Comparison of ENCODE assay signal across 14 cellular contexts in genomic region chr2:150466770-150467640, GRCh38. TPM values are rescaled to one million over a fixed set of nuclear protein-coding genes. Genes with fewer than 3 reads are reported as not detected.
A peak's percentile ranks its signal among the peaks of the same experiment; 100 is the strongest.
DNase-seq lines count a peak whose midpoint lies in the region; ATAC-seq and TF ChIP-seq lines count a peak whose summit lies in the region.
"Had no signal": no experiment of that assay in that cellular context is flagged by ENCODE, and none has a peak within 500 bp of the region (broad histone marks: within the 10 kb centered on the region; RNA-seq: fewer than 3 reads in every experiment).

No MANE protein-coding gene starts in this region.

- no peak overlapping the region for H3K4me3 ChIP-seq in choroid plexus epithelial cell (ENCODE audit: low read depth, low read length)
- no peak overlapping the region for H3K4me3 ChIP-seq in left lung
- peak overlapping the region; percentile 41 for H3K4me3 ChIP-seq in thoracic aorta
- H3K4me3 ChIP-seq: body of pancreas, upper lobe of left lung had no signal

- peak overlapping the region; percentile 0 to 20 for H3K27ac ChIP-seq in left lung
- peak overlapping the region; percentile 69 for H3K27ac ChIP-seq in thoracic aorta
- H3K27ac ChIP-seq: body of pancreas had no signal

- intact Hi-C loops in left lung (cut with DNase I) = no loop called here

- H3K27me3 ChIP-seq in left lung (no peaks in the 10 kb centered on the region), thoracic aorta (replicated peaks; ENCODE audit: insufficient read depth) (no peaks in the 10 kb centered on the region)
- H3K27me3 ChIP-seq: body of pancreas, upper lobe of left lung had no signal

- H3K4me1 ChIP-seq in left lung = no peaks in the 10 kb centered on the region
- peaks cover 12 to 25% of the 10 kb centered on the region in 2 donors for H3K4me1 ChIP-seq in thoracic aorta (ENCODE audit: control insufficient read depth in 1 of 2, low read depth in 2 of 2)

- peak; percentile 43 for DNase-seq in LHCN-M2 (ENCODE audit: low read depth)
- DNase-seq in choroid plexus epithelial cell (ENCODE audit: low read depth) = peak; percentile 82
- no peak for DNase-seq in left lung
- no peak for DNase-seq in thoracic aorta (ENCODE audit: low spot score)
- no peak for DNase-seq in NCI-H510A treated with DMSO at 0.1 percent for 48 hours (lab: John Stamatoyannopoulos, UW)
- no peak for DNase-seq in SIG-M5 treated with dmso at 0.1 percent for 504 hours (lab: John Stamatoyannopoulos, UW; ENCODE audit: unreplicated experiment)
- DNase-seq: body of pancreas, DMS 273 treated with DMSO at 0.1 percent for 48 hours, hypothalamus, T-helper 1 cell, upper lobe of left lung had no signal

- no peaks in the 10 kb centered on the region for H3K9me3 ChIP-seq in left lung
- H3K9me3 ChIP-seq in thoracic aorta = no peaks in the 10 kb centered on the region
- H3K9me3 ChIP-seq: body of pancreas, upper lobe of left lung had no signal

- peak; percentile 33 for ATAC-seq in left lung
- peak; percentile 76 for ATAC-seq in thoracic aorta (ENCODE audit: insufficient number of reproducible peaks, low FRiP score, low read depth)
- no peak for ATAC-seq in HG03432 (IDR thresholded peaks at IDR 0.05; ENCODE audit: unreplicated experiment)
- ATAC-seq in GM21526 (IDR thresholded peaks at IDR 0.05; ENCODE audit: low FRiP score, unreplicated experiment) = no peak
- ATAC-seq: body of pancreas had no signal

- H3K36me3 ChIP-seq in left lung (peaks cover 0 to 11% of the 10 kb centered on the region in 2 donors), thoracic aorta (peaks cover 17% of the 10 kb centered on the region)

- TF ChIP-seq CTCF in choroid plexus epithelial cell (conservative IDR thresholded peaks at IDR 0.05; ENCODE audit: low read depth, low read length) = no peak
- TF ChIP-seq CTCF in left lung (IDR thresholded peaks at IDR 0.05) = no peak
- TF ChIP-seq CTCF in thoracic aorta (IDR thresholded peaks at IDR 0.05) = no peak

RNA-seq across cellular contexts. Expression of gene RND3, which starts 20.5 kb away (rescaled TPM):
- total RNA-seq in LHCN-M2 (2014; rRNA removed) (96.0 and 133 TPM in 2 replicates), left lung (10 to 100 TPM; 28.3 to 44.8 TPM), thoracic aorta (100 to 1,000 TPM in 1 of 2 donors, 10 to 100 TPM in 1; 27.9 to 119 TPM)
- 39.0 TPM for polyA plus RNA-seq in LHCN-M2 (2012)
- polyA plus RNA-seq: IgD-negative memory B cell had no signal

Comparison
In these comparisons a context has a peak if more than half of its experiments do, and no peak if none do; other contexts are left out.
1. DNase-seq: peak in LHCN-M2 (single experiment) and choroid plexus epithelial cell (single experiment); none in left lung (0 of 2), thoracic aorta (single experiment), NCI-H510A treated with DMSO at 0.1 percent for 48 hours (single experiment) and SIG-M5 treated with dmso at 0.1 percent for 504 hours (single experiment).
2. ATAC-seq: peak in left lung (single experiment) and thoracic aorta (single experiment); none in HG03432 (single experiment) and GM21526 (single experiment).